Comparison of ENCODE assay signal across 2 cellular contexts in genomic region chr7:85628187-85628586, GRCh38.
TF ChIP-seq lines count a peak whose summit lies in the region.

No MANE protein-coding gene starts in this region.

TF ChIP-seq in A549, 52 proteins besides CTCF, POLR2A, EP300 and RAD21:
- TF ChIP-seq EHMT2 (IDR thresholded peaks at IDR 0.05; ENCODE audit: low read depth) (no peak), PHF8 (IDR thresholded peaks at IDR 0.05; ENCODE audit: borderline replicate concordance, low read depth) (no peak), HOXB5 (CRISPR knock-in tag; IDR thresholded peaks at IDR 0.05) (no peak), MYC (IDR thresholded peaks at IDR 0.05; ENCODE audit: borderline replicate concordance, low read length) (no peak), MAX (IDR thresholded peaks at IDR 0.05) (no peak)

TF ChIP-seq in H1, 55 proteins besides CTCF, POLR2A, EP300 and RAD21:
- TF ChIP-seq CHD2 (IDR thresholded peaks at IDR 0.05; ENCODE audit: low read length) (no peak), JUN (IDR thresholded peaks at IDR 0.05; ENCODE audit: low read depth, low read length) (no peak), CTBP2 (IDR thresholded peaks at IDR 0.05; ENCODE audit: borderline replicate concordance, insufficient read depth, insufficient read length, low read length) (no peak), CBX5 (IDR thresholded peaks at IDR 0.05; ENCODE audit: low read depth, low read length) (no peak), SP2 (IDR thresholded peaks at IDR 0.05; ENCODE audit: low read length) (no peak), BACH1 (IDR thresholded peaks at IDR 0.05; ENCODE audit: low read length) (no peak), SP4 (IDR thresholded peaks at IDR 0.05; ENCODE audit: low read length) (no peak), E2F6 (IDR thresholded peaks at IDR 0.05) (no peak), USF2 (IDR thresholded peaks at IDR 0.05; ENCODE audit: low read length) (no peak), CREB1 (IDR thresholded peaks at IDR 0.05) (no peak), ZNF274 (IDR thresholded peaks at IDR 0.05; ENCODE audit: borderline replicate concordance, extremely low read depth, low read length) (no peak), YY1 (IDR thresholded peaks at IDR 0.05; ENCODE audit: low read depth, low read length) (no peak), GTF2F1 (IDR thresholded peaks at IDR 0.05; ENCODE audit: borderline replicate concordance, low read depth, low read length) (no peak), PHF8 (conservative IDR thresholded peaks at IDR 0.05; ENCODE audit: low read depth, low read length) (no peak), KDM1A (IDR thresholded peaks at IDR 0.05; ENCODE audit: borderline replicate concordance, low read length) (no peak)
